Comparison of ENCODE assay signal across 1 cellular context in the genomic region with DNA sequence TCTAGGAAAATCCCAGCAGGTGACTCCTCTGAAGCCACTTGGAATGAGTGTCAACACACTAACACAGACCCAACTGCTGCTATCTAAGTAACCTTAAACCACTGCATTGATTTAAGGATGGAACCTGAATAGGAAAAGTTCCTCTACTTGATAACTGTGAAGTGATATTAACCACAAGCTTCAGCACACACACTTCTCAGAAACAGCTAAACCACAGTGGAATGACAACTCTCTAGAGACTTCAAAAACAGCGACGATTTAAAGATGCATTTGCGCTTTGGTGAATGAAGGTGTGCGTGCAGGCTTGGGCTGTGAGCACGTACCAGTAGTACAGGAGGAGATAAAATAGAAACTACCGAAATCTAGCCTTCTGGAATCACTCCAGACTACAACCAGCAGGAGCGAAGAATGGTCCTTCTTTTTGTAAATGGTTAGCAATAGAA.
TF ChIP-seq lines count a peak whose summit lies in the region.

No MANE protein-coding gene starts in this region.

TF ChIP-seq in HepG2, 621 proteins besides CTCF, POLR2A, EP300 and RAD21 (continued from another document):
- no peak for TF ChIP-seq SMC3 (IDR thresholded peaks at IDR 0.05; ENCODE audit: low read length)
- TF ChIP-seq HMGXB4 (CRISPR knock-in tag; IDR thresholded peaks at IDR 0.05; ENCODE audit: borderline replicate concordance in 1 of 2, low read depth in 1 of 2), result no peak
- TF ChIP-seq, protein P1, sequence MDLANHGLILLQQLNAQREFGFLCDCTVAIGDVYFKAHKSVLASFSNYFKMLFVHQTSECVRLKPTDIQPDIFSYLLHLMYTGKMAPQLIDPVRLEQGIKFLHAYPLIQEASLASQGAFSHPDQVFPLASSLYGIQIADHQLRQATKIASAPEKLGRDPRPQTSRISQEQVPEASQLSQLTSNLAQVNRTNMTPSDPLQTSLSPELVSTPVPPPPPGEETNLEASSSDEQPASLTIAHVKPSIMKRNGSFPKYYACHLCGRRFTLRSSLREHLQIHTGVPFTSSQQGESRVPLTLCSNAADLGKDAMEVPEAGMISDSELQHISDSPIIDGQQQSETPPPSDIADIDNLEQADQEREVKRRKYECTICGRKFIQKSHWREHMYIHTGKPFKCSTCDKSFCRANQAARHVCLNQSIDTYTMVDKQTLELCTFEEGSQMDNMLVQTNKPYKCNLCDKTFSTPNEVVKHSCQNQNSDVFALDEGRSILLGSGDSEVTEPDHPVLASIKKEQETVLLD (CRISPR knock-in tag; IDR thresholded peaks at IDR 0.05; ENCODE audit: low read depth), result no peak
- TF ChIP-seq EEA1 (CRISPR knock-in tag; IDR thresholded peaks at IDR 0.05; ENCODE audit: borderline replicate concordance), result no peak
- no peak for TF ChIP-seq DNMT1 (CRISPR knock-in tag; IDR thresholded peaks at IDR 0.05)
- TF ChIP-seq ZNF790 (CRISPR knock-in tag; IDR thresholded peaks at IDR 0.05; ENCODE audit: borderline replicate concordance), result no peak
- no peak for TF ChIP-seq ZNF530 (CRISPR knock-in tag; IDR thresholded peaks at IDR 0.05; ENCODE audit: low read depth)
- TF ChIP-seq, protein P2, sequence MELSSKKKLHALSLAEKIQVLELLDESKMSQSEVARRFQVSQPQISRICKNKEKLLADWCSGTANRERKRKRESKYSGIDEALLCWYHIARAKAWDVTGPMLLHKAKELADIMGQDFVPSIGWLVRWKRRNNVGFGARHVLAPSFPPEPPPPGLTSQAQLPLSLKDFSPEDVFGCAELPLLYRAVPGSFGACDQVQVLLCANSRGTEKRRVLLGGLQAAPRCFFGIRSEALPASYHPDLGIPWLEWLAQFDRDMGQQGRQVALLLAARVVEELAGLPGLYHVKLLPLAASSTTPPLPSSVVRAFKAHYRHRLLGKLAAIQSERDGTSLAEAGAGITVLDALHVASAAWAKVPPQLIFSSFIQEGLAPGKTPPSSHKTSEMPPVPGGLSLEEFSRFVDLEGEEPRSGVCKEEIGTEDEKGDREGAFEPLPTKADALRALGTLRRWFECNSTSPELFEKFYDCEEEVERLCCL (CRISPR knock-in tag; IDR thresholded peaks at IDR 0.05; ENCODE audit: borderline replicate concordance), result no peak
- no peak for TF ChIP-seq AGO1 (IDR thresholded peaks at IDR 0.05; ENCODE audit: low read depth, low read length, poor library complexity, severe bottlenecking)
- TF ChIP-seq HMGA1 (CRISPR knock-in tag; conservative IDR thresholded peaks at IDR 0.05), result no peak
